Comparison of ENCODE assay signal across 10 cellular contexts in genomic region chr2:219058541-219059374, GRCh38. TPM values are rescaled to one million over a fixed set of nuclear protein-coding genes. Genes with fewer than 3 reads are reported as not detected.
DNase-seq lines count a peak whose midpoint lies in the region; ATAC-seq, FAIRE-seq and TF ChIP-seq lines count a peak whose summit lies in the region.
"Had no signal": no experiment of that assay in that cellular context is flagged by ENCODE, and none has a peak within 500 bp of the region (broad histone marks: within the 10 kb centered on the region; RNA-seq: fewer than 3 reads in every experiment).

No MANE protein-coding gene starts in this region.

- no peak for ATAC-seq in activated naive CD8-positive, alpha-beta T cell treated with anti-CD3 and anti-CD28 coated beads, Interleukin-2, amount 10 ng/mL, durations not matched to agents 7 days and 5 days (ENCODE audit: low read depth)
- ATAC-seq in HepG2 = peak; percentile 92

- H3K4me1 Mint-ChIP-seq in activated naive CD8-positive, alpha-beta T cell treated with anti-CD3 and anti-CD28 coated beads, Interleukin-2, amount 10 ng/mL, durations not matched to agents 7 days and 5 days = peaks cover 14% of the 10 kb centered on the region

- FAIRE-seq in HepG2 (lab: Jason Lieb, UNC) = peak; percentile 84

- H3K79me2 ChIP-seq in HepG2 (ENCODE audit: insufficient read depth, low read length) = no peaks in the 10 kb centered on the region

- H3K4me3 Mint-ChIP-seq in activated naive CD8-positive, alpha-beta T cell treated with anti-CD3 and anti-CD28 coated beads, Interleukin-2, amount 10 ng/mL, durations not matched to agents 7 days and 5 days = no peak overlapping the region

- H3K9me3 Mint-ChIP-seq in activated naive CD8-positive, alpha-beta T cell treated with anti-CD3 and anti-CD28 coated beads, Interleukin-2, amount 10 ng/mL, durations not matched to agents 7 days and 5 days = no peaks in the 10 kb centered on the region

- CTCF ChIA-PET in HepG2 (lab: Yijun Ruan, JAX; ENCODE audit: low intra/inter-chr PET ratio, low total read pairs) = interaction anchor here (1.1 to 4.3 kb wide), 8 partner anchors 14 to 240 kb away, joined by 3 to 82 read pairs (median 6); partner anchors contain the start of gene NHEJ1

- H3K4me1 ChIP-seq in HepG2 (ENCODE audit: insufficient read depth, low read length) (peaks cover 23% of the 10 kb centered on the region), tibial artery (peaks cover 6 to 42% (median 40%) of the 10 kb centered on the region in 4 donors)

- TF ChIP-seq RAD21 in HepG2 (CRISPR knock-in tag; IDR thresholded peaks at IDR 0.05) = peak; percentile 78

- peak overlapping the region; percentile 93 for H3K4me2 ChIP-seq in HepG2 (ENCODE audit: low read depth, low read length)

- intact Hi-C loops in HepG2 (cut with micrococcal nuclease; ENCODE audit: unreplicated experiment) = loop anchor here (1.0 to 5.0 kb wide), 7 partner anchors 13 to 239 kb away; no protein-coding TSS in a partner anchor
- intact Hi-C loops in tibial artery (cut with DNase I; ENCODE audit: low total_unique reads) = loop anchor here (2.0 to 10.0 kb wide), 3 partner anchors 60 to 246 kb away; partner anchors contain the start of gene PTPRN

- H2AFZ ChIP-seq in HepG2 (ENCODE audit: low read length) = no peak overlapping the region

- peaks cover 10% of the 10 kb centered on the region; the same call in 1 of the 2 replicates for H4K20me1 ChIP-seq in HepG2 (ENCODE audit: insufficient read depth, low read length)

- no peak overlapping the region for H3K27ac ChIP-seq in HepG2 (ENCODE audit: extremely low read length, insufficient read depth, low read length)
- H3K27ac ChIP-seq in tibial artery = no peak overlapping the region
- no peak overlapping the region for H3K27ac ChIP-seq in brain microvascular endothelial cell

- DNase-seq in activated T-cell treated with anti-CD3 and anti-CD28 coated beads, Interleukin-2, amount 50 U/mL, for 1 hour = peak; percentile 21
- no peak for DNase-seq in activated T-cell treated with anti-CD3 and anti-CD28 coated beads for 4 hours
- DNase-seq in activated naive CD8-positive, alpha-beta T cell treated with anti-CD3 and anti-CD28 coated beads, Interleukin-2, amount 10 ng/mL, durations not matched to agents 7 days and 5 days = peak; percentile 38
- DNase-seq in HepG2 (ENCODE audit: low spot score) = peak; percentile 85
- DNase-seq in tibial artery = peak in 1 of 2 donors; percentile 70
- no peak for DNase-seq in effector CD4-positive, alpha-beta T cell
- DNase-seq in brain microvascular endothelial cell = no peak
- DNase-seq in midbrain (lab: John Stamatoyannopoulos, UW) = no peak
- DNase-seq: SIG-M5 had no signal

- H3K27me3 ChIP-seq in HepG2 (ENCODE audit: control insufficient read depth in 1 of 2, insufficient read depth in 2 of 2, low read length in 2 of 2) (peaks cover 14 to 49% of the 10 kb centered on the region in 2 experiments; a peak in 4 of 5 replicates), tibial artery (peaks cover 4 to 85% of the 10 kb centered on the region in 2 donors), brain microvascular endothelial cell (replicated peaks) (peaks cover 78% of the 10 kb centered on the region)

- in situ Hi-C loops in HepG2 (cut with HindIII; ENCODE audit: extremely low pct_ligation_motif_present, low pct_unique_long_range_greater_than_20kb) (loop anchor here (5.0 kb wide), 2 partner anchors 59 to 99 kb away; no protein-coding TSS in a partner anchor), brain microvascular endothelial cell (cut with HindIII; ENCODE audit: low pct_ligation_motif_present, low sequenced_read_pairs) (no loop called here)

- TF ChIP-seq CTCF in HepG2 (CRISPR knock-in tag; IDR thresholded peaks at IDR 0.05) (peak; percentile 49), tibial artery (IDR thresholded peaks at IDR 0.05) (no peak), brain microvascular endothelial cell (IDR thresholded peaks at IDR 0.05; ENCODE audit: low read depth, low read length, missing control alignments) (no peak)

- TF ChIP-seq EP300 in HepG2 (IDR thresholded peaks at IDR 0.05; ENCODE audit: low read depth in 2 of 2, low read length in 2 of 2) (peak in 1 of 2 experiments; percentile 66; a peak in 2 of 4 replicates), HepG2 (CRISPR knock-in tag; IDR thresholded peaks at IDR 0.05; ENCODE audit: borderline replicate concordance) (no peak; the same call in 1 of the 2 replicates)

- H3K27me3 Mint-ChIP-seq in activated naive CD8-positive, alpha-beta T cell treated with anti-CD3 and anti-CD28 coated beads, Interleukin-2, amount 10 ng/mL, durations not matched to agents 7 days and 5 days = peaks cover 73% of the 10 kb centered on the region

- no peak overlapping the region for H3K9ac ChIP-seq in HepG2 (ENCODE audit: insufficient read depth, low read depth, low read length)

- H3K9me3 ChIP-seq in HepG2 (ENCODE audit: low read length) = no peaks in the 10 kb centered on the region
- no peaks in the 10 kb centered on the region for H3K9me3 ChIP-seq in tibial artery

- POLR2A ChIA-PET in activated naive CD8-positive, alpha-beta T cell treated with anti-CD3 and anti-CD28 coated beads, Interleukin-2, amount 10 ng/mL, durations not matched to agents 7 days and 5 days (lab: Charles Lee) = interaction anchor here (0.7 kb wide), 1 partner anchor 153 kb away, joined by 4 read pairs; no protein-coding TSS in a partner anchor
- POLR2A ChIA-PET in HepG2 (lab: Yijun Ruan, JAX) = interaction anchor here (0.8 to 4.5 kb wide), 13 partner anchors 12 to 236 kb away, joined by 3 to 38 read pairs (median 5); partner anchors contain the start of genes ABCB6, CDK5R2 and ZFAND2B

- BruUV-seq in HepG2 (replicated peaks; lab: Mats Ljungman, UMichigan) = no TSS peak

- no peak overlapping the region for H3K27ac Mint-ChIP-seq in activated naive CD8-positive, alpha-beta T cell treated with anti-CD3 and anti-CD28 coated beads, Interleukin-2, amount 10 ng/mL, durations not matched to agents 7 days and 5 days

- H3K36me3 ChIP-seq in HepG2 (replicated peaks in 1 of 2; ENCODE audit: control insufficient read depth in 1 of 2, insufficient read depth in 2 of 2, low read length in 2 of 2) (no peaks in the 10 kb centered on the region), tibial artery (no peaks in the 10 kb centered on the region), brain microvascular endothelial cell (replicated peaks) (no peaks in the 10 kb centered on the region)

- peak in 1 of 2 experiments; percentile 60; a peak in 2 of 4 replicates for TF ChIP-seq POLR2A in HepG2 (IDR thresholded peaks at IDR 0.05; ENCODE audit: insufficient read depth in 1 of 2, low read depth in 2 of 2, low read length in 2 of 2)

- H3K36me3 Mint-ChIP-seq in activated naive CD8-positive, alpha-beta T cell treated with anti-CD3 and anti-CD28 coated beads, Interleukin-2, amount 10 ng/mL, durations not matched to agents 7 days and 5 days = no peaks in the 10 kb centered on the region

- H3K4me3 ChIP-seq in HepG2 (replicated peaks in 1 of 3; ENCODE audit: insufficient read depth in 1 of 3, low read depth in 2 of 3, low read length in 3 of 3) (peak overlapping the region; percentile 30 to 70 (median 50)), tibial artery (peak overlapping the region; percentile 5 to 30), brain microvascular endothelial cell (ENCODE audit: low read depth, low read length) (no peak overlapping the region)

- 5% methylated on average over 29 of the region's 42 CpGs for WGBS in HepG2 (ENCODE audit: low lambda C conversion rate)

RNA-seq across cellular contexts. Expression of gene IHH, which starts 2.0 kb away (rescaled TPM):
- total RNA-seq in activated naive CD8-positive, alpha-beta T cell treated with anti-CD3 and anti-CD28 coated beads, Interleukin-2, amount 10 ng/mL, durations not matched to agents 7 days and 5 days = not detected
- total RNA-seq in HepG2 (2016; rRNA removed; fragmentation: Illumina TruSeq; extraction: Trizol) = 0.15 and 0.42 TPM in 2 replicates
- total RNA-seq in HepG2 (2016; cell fraction: cytosol; rRNA removed; fragmentation: Illumina TruSeq; extraction: Trizol; ENCODE audit: low read depth) = 0.20 TPM in 1 of 2 replicates, not detected in the other
- total RNA-seq in HepG2 (2016; cell fraction: insoluble cytoplasmic fraction; rRNA removed; fragmentation: Illumina TruSeq; extraction: Trizol) = 0.31 and 0.39 TPM in 2 replicates
- 0.28 and 0.31 TPM in 2 replicates for total RNA-seq in HepG2 (2016; cell fraction: membrane; rRNA removed; fragmentation: Illumina TruSeq; extraction: Trizol)
- 0.63 and 0.90 TPM in 2 replicates for total RNA-seq in HepG2 (2016; cell fraction: nucleus; rRNA removed; fragmentation: Illumina TruSeq; extraction: Trizol)
- 0.10 TPM in 1 of 2 replicates, not detected in the other for polyA plus RNA-seq in HepG2 (2011; rRNA removed)
- polyA plus RNA-seq in HepG2 (2011; cell fraction: cytosol; rRNA removed) = 0.09 TPM in 2 replicates
- polyA plus RNA-seq in HepG2 (2011; cell fraction: nucleus; rRNA removed) = 0.16 and 0.37 TPM in 2 replicates
- 0.08 and 0.12 TPM in 2 replicates for polyA plus RNA-seq in HepG2 (2012)
- 0.11 and 0.16 TPM in 2 replicates for polyA plus RNA-seq in HepG2 (2016; cell fraction: cytosol; fragmentation: Illumina TruSeq; extraction: Trizol; ENCODE audit: low read depth)
- 0.30 and 0.58 TPM in 2 replicates for polyA plus RNA-seq in HepG2 (2016; cell fraction: insoluble cytoplasmic fraction; fragmentation: Illumina TruSeq; extraction: Trizol; ENCODE audit: low read depth)
- polyA plus RNA-seq in HepG2 (2016; cell fraction: membrane; fragmentation: Illumina TruSeq; extraction: Trizol; ENCODE audit: low read depth) = 0.41 and 0.43 TPM in 2 replicates
- 0.81 and 1.1 TPM in 2 replicates for polyA plus RNA-seq in HepG2 (2016; cell fraction: nucleus; fragmentation: Illumina TruSeq; extraction: Trizol; ENCODE audit: insufficient read depth, low read depth)
- polyA minus RNA-seq in HepG2 (2011; rRNA and poly(A)+ RNA removed; ENCODE audit: low replicate concordance) = 0.26 TPM in 1 of 2 replicates, not detected in the other
- polyA minus RNA-seq in HepG2 (2011; cell fraction: cytosol; rRNA and poly(A)+ RNA removed) = not detected in 2 replicates
- polyA minus RNA-seq in HepG2 (2011; cell fraction: nucleus; rRNA and poly(A)+ RNA removed) = 0.26 and 0.50 TPM in 2 replicates

RNA-seq across cellular contexts. Expression of gene CFAP65, which starts 17.4 kb away (rescaled TPM):
- not detected for total RNA-seq in activated naive CD8-positive, alpha-beta T cell treated with anti-CD3 and anti-CD28 coated beads, Interleukin-2, amount 10 ng/mL, durations not matched to agents 7 days and 5 days
- total RNA-seq in HepG2 (2016; rRNA removed; fragmentation: Illumina TruSeq; extraction: Trizol) = not detected in 2 replicates
- total RNA-seq in HepG2 (2016; cell fraction: cytosol; rRNA removed; fragmentation: Illumina TruSeq; extraction: Trizol; ENCODE audit: low read depth) = not detected in 2 replicates
- not detected in 2 replicates for total RNA-seq in HepG2 (2016; cell fraction: insoluble cytoplasmic fraction; rRNA removed; fragmentation: Illumina TruSeq; extraction: Trizol)
- total RNA-seq in HepG2 (2016; cell fraction: membrane; rRNA removed; fragmentation: Illumina TruSeq; extraction: Trizol) = not detected in 2 replicates
- total RNA-seq in HepG2 (2016; cell fraction: nucleus; rRNA removed; fragmentation: Illumina TruSeq; extraction: Trizol) = not detected in 2 replicates
- polyA plus RNA-seq in HepG2 (2011; rRNA removed) = 0.03 and 0.05 TPM in 2 replicates
- 0.03 TPM in 2 replicates for polyA plus RNA-seq in HepG2 (2011; cell fraction: cytosol; rRNA removed)
- 0.17 and 0.18 TPM in 2 replicates for polyA plus RNA-seq in HepG2 (2011; cell fraction: nucleus; rRNA removed)
- 0.09 TPM in 1 of 2 replicates, not detected in the other for polyA plus RNA-seq in HepG2 (2012)
- polyA plus RNA-seq in HepG2 (2016; cell fraction: cytosol; fragmentation: Illumina TruSeq; extraction: Trizol; ENCODE audit: low read depth) = not detected in 2 replicates
- not detected in 2 replicates for polyA plus RNA-seq in HepG2 (2016; cell fraction: insoluble cytoplasmic fraction; fragmentation: Illumina TruSeq; extraction: Trizol; ENCODE audit: low read depth)
- not detected in 2 replicates for polyA plus RNA-seq in HepG2 (2016; cell fraction: membrane; fragmentation: Illumina TruSeq; extraction: Trizol; ENCODE audit: low read depth)
- polyA plus RNA-seq in HepG2 (2016; cell fraction: nucleus; fragmentation: Illumina TruSeq; extraction: Trizol; ENCODE audit: insufficient read depth, low read depth) = not detected in 2 replicates
- polyA minus RNA-seq in HepG2 (2011; rRNA and poly(A)+ RNA removed; ENCODE audit: low replicate concordance) = not detected in 2 replicates
- polyA minus RNA-seq in HepG2 (2011; cell fraction: cytosol; rRNA and poly(A)+ RNA removed) = not detected in 2 replicates
- polyA minus RNA-seq in HepG2 (2011; cell fraction: nucleus; rRNA and poly(A)+ RNA removed) = not detected in 2 replicates
- polyA plus RNA-seq: BJ had no signal

Comparison
In these comparisons a context has a peak if more than half of its experiments do, and no peak if none do; other contexts are left out.
1. DNase-seq: peak in activated T-cell treated with anti-CD3 and anti-CD28 coated beads, Interleukin-2, amount 50 U/mL, for 1 hour (single experiment), activated naive CD8-positive, alpha-beta T cell treated with anti-CD3 and anti-CD28 coated beads, Interleukin-2, amount 10 ng/mL, durations not matched to agents 7 days and 5 days (single experiment) and HepG2 (single experiment); none in activated T-cell treated with anti-CD3 and anti-CD28 coated beads for 4 hours (single experiment), effector CD4-positive, alpha-beta T cell (single experiment), brain microvascular endothelial cell (single experiment) and midbrain (single experiment).